Comparison of ENCODE assay signal across 26 cellular contexts in genomic region chr16:2070576-2071453, GRCh38. TPM values are rescaled to one million over a fixed set of nuclear protein-coding genes. Genes with fewer than 3 reads are reported as not detected.
"Had no signal": no experiment of that assay in that cellular context is flagged by ENCODE, and none has a peak within 500 bp of the region (broad histone marks: within the 10 kb centered on the region; RNA-seq: fewer than 3 reads in every experiment).

No MANE protein-coding gene starts in this region.

- H3K27ac ChIP-seq: foreskin keratinocyte, parathyroid adenoma, tibial artery had no signal

- H3K27ac Mint-ChIP-seq: activated B cell treated with CpG ODN at 0.5 μM for 24 hours; activated CD4-positive, alpha-beta memory T cell treated with anti-CD3 and anti-CD28 coated beads for 36 hours; activated naive CD4-positive, alpha-beta T cell treated with anti-CD3 and anti-CD28 coated beads, Interleukin-2, amount 50 U/mL, for 24 hours; activated T-cell treated with anti-CD3 and anti-CD28 coated beads, Interleukin-2, amount 50 U/mL, for 72 hours; brain; T-helper 17 cell had no signal

- H3K27me3 Mint-ChIP-seq: activated B cell treated with CpG ODN at 0.5 μM for 24 hours; activated CD4-positive, alpha-beta memory T cell treated with anti-CD3 and anti-CD28 coated beads for 36 hours; activated naive CD4-positive, alpha-beta T cell treated with anti-CD3 and anti-CD28 coated beads, Interleukin-2, amount 50 U/mL, for 24 hours; brain; T-helper 17 cell had no signal

- H3K9me3 Mint-ChIP-seq: activated B cell treated with CpG ODN at 0.5 μM for 24 hours; activated CD4-positive, alpha-beta memory T cell treated with anti-CD3 and anti-CD28 coated beads for 36 hours; activated naive CD4-positive, alpha-beta T cell treated with anti-CD3 and anti-CD28 coated beads, Interleukin-2, amount 50 U/mL, for 24 hours; activated T-cell treated with anti-CD3 and anti-CD28 coated beads, Interleukin-2, amount 50 U/mL, for 72 hours; brain; nephron had no signal

- FAIRE-seq: endometrium, small intestine had no signal

- H3K4me1 Mint-ChIP-seq: activated B cell treated with CpG ODN at 0.5 μM for 24 hours; activated naive CD4-positive, alpha-beta T cell treated with anti-CD3 and anti-CD28 coated beads, Interleukin-2, amount 50 U/mL, for 24 hours; brain; nephron had no signal

- H3K9me3 ChIP-seq: tibial artery had no signal

- H3K4me3 Mint-ChIP-seq: activated B cell treated with CpG ODN at 0.5 μM for 24 hours; activated CD4-positive, alpha-beta memory T cell treated with anti-CD3 and anti-CD28 coated beads for 36 hours; activated naive CD4-positive, alpha-beta T cell treated with anti-CD3 and anti-CD28 coated beads, Interleukin-2, amount 50 U/mL, for 24 hours; activated T-cell treated with anti-CD3 and anti-CD28 coated beads, Interleukin-2, amount 50 U/mL, for 72 hours; brain; nephron; T-helper 17 cell had no signal

- DNase-seq: activated B cell treated with CpG ODN at 0.5 μM for 24 hours; activated CD4-positive, alpha-beta memory T cell treated with anti-CD3 and anti-CD28 coated beads for 36 hours; activated CD4-positive, alpha-beta T cell treated with anti-CD3 and anti-CD28 coated beads for 4 hours; activated effector memory CD4-positive, alpha-beta T cell treated with anti-CD3 and anti-CD28 coated beads, Interleukin-2, amount 50 U/mL, for 16 hours; activated T-cell treated with anti-CD3 and anti-CD28 coated beads, Interleukin-2, amount 50 U/mL, for 72 hours; anterior cingulate cortex; effector CD4-positive, alpha-beta T cell; erythroblast; foreskin keratinocyte; kidney glomerular epithelial cell; small intestine; stimulated activated CD4-positive, alpha-beta T cell treated with anti-CD3 and anti-CD28 coated beads, Interleukin-2, amount 100 ng/mL, for 24 hours; stimulated activated naive CD4-positive, alpha-beta T cell treated with Interleukin-2 at 50 U/mL for 16 hours; substantia nigra; SW 1271; T-helper 17 cell; tibial artery had no signal

- ATAC-seq: activated T-cell treated with anti-CD3 and anti-CD28 coated beads, Interleukin-2, amount 50 U/mL, for 72 hours; foreskin keratinocyte; sciatic nerve; T-helper 17 cell had no signal

- H3K9ac ChIP-seq: parathyroid adenoma had no signal

- H3K4me3 ChIP-seq: tibial artery had no signal

- H3K27me3 ChIP-seq: foreskin keratinocyte, tibial artery had no signal

- H3K4me1 ChIP-seq: foreskin keratinocyte, parathyroid adenoma, tibial artery had no signal

RNA-seq across cellular contexts. Expression of gene NPW, which starts 51.2 kb away (rescaled TPM):
- total RNA-seq: cardiac septum, mononuclear cell, ureter had no signal
